ENCODE assay signal across 10 cellular contexts in the genomic region with DNA sequence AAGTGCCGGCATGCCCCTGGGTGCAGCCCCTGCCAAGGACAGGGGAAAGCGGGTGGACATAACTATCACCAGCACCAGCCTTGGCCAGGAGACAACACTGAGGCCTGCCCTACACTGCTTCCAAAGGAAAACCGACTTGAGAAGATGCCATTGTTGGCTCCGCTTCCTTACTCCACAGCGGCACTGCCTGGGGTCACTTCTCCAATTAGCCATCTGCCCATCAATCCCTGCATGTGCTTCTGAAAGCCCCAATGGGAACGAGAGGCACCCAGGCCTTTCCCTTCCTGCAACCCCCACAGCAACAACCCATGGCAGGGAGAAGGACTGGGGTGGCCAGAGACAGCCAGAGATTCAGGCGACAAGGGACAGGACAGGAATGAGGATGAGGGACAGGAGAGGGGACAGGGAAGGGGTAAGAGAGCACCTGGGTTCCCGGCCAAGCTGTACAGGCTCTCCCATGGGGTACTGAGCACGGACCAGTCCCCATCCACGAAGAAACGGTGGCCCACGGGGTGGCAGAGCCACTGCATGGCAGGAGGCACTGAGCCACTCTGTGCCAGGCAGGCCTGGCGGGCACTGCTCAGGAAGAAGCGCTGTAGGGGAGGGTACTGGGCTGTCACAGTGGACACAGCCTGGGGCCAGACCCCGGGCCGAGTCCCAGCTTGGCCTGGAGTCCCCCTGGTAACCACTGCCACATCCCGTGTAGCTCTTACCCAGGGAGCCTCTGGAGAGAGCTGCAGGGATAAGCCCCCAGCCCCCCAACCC. TPM values are rescaled to one million over a fixed set of nuclear protein-coding genes. Genes with fewer than 3 reads are reported as not detected.
DNase-seq lines count a peak whose midpoint lies in the region; ATAC-seq, FAIRE-seq and TF ChIP-seq lines count a peak whose summit lies in the region.
"Had no signal": no experiment of that assay in that cellular context is flagged by ENCODE, and none has a peak within 500 bp of the region (broad histone marks: within the 10 kb centered on the region; RNA-seq: fewer than 3 reads in every experiment).

No MANE protein-coding gene starts in this region.

- H3K9me3 ChIP-seq in RWPE2 (ENCODE audit: severe bottlenecking) (no peaks in the 10 kb centered on the region), esophagus squamous epithelium (no peaks in the 10 kb centered on the region)
- H3K9me3 ChIP-seq: ascending aorta had no signal

- H3K27me3 ChIP-seq in RWPE2 (ENCODE audit: insufficient read depth, poor library complexity, severe bottlenecking) (no peaks in the 10 kb centered on the region), esophagus squamous epithelium (no peaks in the 10 kb centered on the region)
- H3K27me3 ChIP-seq: ascending aorta had no signal

- no peak for TF ChIP-seq CTCF in RWPE2 (IDR thresholded peaks at IDR 0.05; ENCODE audit: poor library complexity, severe bottlenecking)
- TF ChIP-seq CTCF in esophagus squamous epithelium (IDR thresholded peaks at IDR 0.05): no peak

- no peak for FAIRE-seq in GM12892 (lab: Jason Lieb, UNC)
- FAIRE-seq: endometrium had no signal

- 79 to 90% methylated on average over 9 to 11 of the region's 17 CpGs for WGBS in esophagus squamous epithelium, 2 donors

- H3K4me1 ChIP-seq in RWPE2 (ENCODE audit: insufficient read depth, poor library complexity, severe bottlenecking): peaks cover 14% of the 10 kb centered on the region
- peaks cover 43 to 98% (median 64%) of the 10 kb centered on the region in 3 donors for H3K4me1 ChIP-seq in esophagus squamous epithelium

- H3K4me3 ChIP-seq in RWPE2 (ENCODE audit: severe bottlenecking) (no peak overlapping the region), esophagus squamous epithelium (no peak overlapping the region)
- H3K4me3 ChIP-seq: ascending aorta had no signal

- TF ChIP-seq POLR2A in GM18505 (IDR thresholded peaks at IDR 0.05; ENCODE audit: borderline replicate concordance, extremely low read depth, insufficient read depth, insufficient read length): peak; percentile 10
- no peak for TF ChIP-seq POLR2A in esophagus squamous epithelium (IDR thresholded peaks at IDR 0.05)
- no peak; the same call in 1 of the 2 replicates for TF ChIP-seq POLR2A in GM12892 (IDR thresholded peaks at IDR 0.05; ENCODE audit: low read depth, low read length)

- DNase-seq in RWPE2 (ENCODE audit: low spot score) (no peak), esophagus squamous epithelium (lab: John Stamatoyannopoulos, UW) (no peak), retina (peak; percentile 47), DMS153 (lab: John Stamatoyannopoulos, UW) (no peak), GM12892 (ENCODE audit: insufficient read length) (no peak)
- DNase-seq: NCI-H2029 had no signal

- intact Hi-C loops in esophagus squamous epithelium (cut with DNase I): loop anchor here (10.0 kb wide), 1 partner anchor 219 kb away; a partner anchor contains a TSS

- H3K27ac ChIP-seq in RWPE2 (ENCODE audit: poor library complexity, severe bottlenecking) (peak overlapping the region; percentile 19), esophagus squamous epithelium (peak overlapping the region in 3 of 4 donors; percentile 1 to 47 (median 46))
- H3K27ac ChIP-seq: ascending aorta had no signal

- ATAC-seq in GM18505 (IDR thresholded peaks at IDR 0.05; ENCODE audit: unreplicated experiment): no peak
- no peak for ATAC-seq in RWPE2 (ENCODE audit: low read depth)
- no peak for ATAC-seq in HG02642 (IDR thresholded peaks at IDR 0.05; ENCODE audit: poor library complexity, unreplicated experiment)

- H3K36me3 ChIP-seq in RWPE2 (ENCODE audit: low read depth) (peaks cover 91% of the 10 kb centered on the region), esophagus squamous epithelium (peaks cover 29 to 96% (median 53%) of the 10 kb centered on the region in 3 donors)

RNA-seq across cellular contexts. Expression of a gene that starts 21.2 kb away (rescaled TPM):
- 100 to 1,000 TPM in 2 of 4 donors, 10 to 100 TPM in 2; 55.0 to 137 (median 108) TPM for total RNA-seq in esophagus squamous epithelium
- polyA plus RNA-seq in GM12892 (2012; ENCODE audit: missing spikeins): 14.3 TPM
